Comparison of ENCODE assay signal across 9 cellular contexts in genomic region chr1:207645632-207646081, GRCh38. TPM values are rescaled to one million over a fixed set of nuclear protein-coding genes. Genes with fewer than 3 reads are reported as not detected.
A peak's percentile ranks its signal among the peaks of the same experiment; 100 is the strongest.
DNase-seq lines count a peak whose midpoint lies in the region; ATAC-seq lines count a peak whose summit lies in the region.
"Had no signal": no experiment of that assay in that cellular context is flagged by ENCODE, and none has a peak within 500 bp of the region (broad histone marks: within the 10 kb centered on the region; RNA-seq: fewer than 3 reads in every experiment).

No MANE protein-coding gene starts in this region.

- intact Hi-C loops in activated CD4-positive, alpha-beta T cell treated with anti-CD3 and anti-CD28 coated beads, Interleukin-2, amount 10 ng/mL, durations not matched to agents 24 days and 14 days (cut with micrococcal nuclease): loop anchor here (5.0 kb wide), 1 partner anchor 152 kb away; no protein-coding TSS in a partner anchor
- intact Hi-C loops in head of caudate nucleus (cut with DNase I): no loop called here

- no peaks in the 10 kb centered on the region for H3K9me3 Mint-ChIP-seq in activated CD4-positive, alpha-beta T cell treated with anti-CD3 and anti-CD28 coated beads, Interleukin-2, amount 10 ng/mL, durations not matched to agents 24 days and 14 days
- no peaks in the 10 kb centered on the region for H3K9me3 Mint-ChIP-seq in activated naive CD8-positive, alpha-beta T cell treated with anti-CD3 and anti-CD28 coated beads, Interleukin-2, amount 10 ng/mL, durations not matched to agents 7 days and 5 days
- H3K9me3 Mint-ChIP-seq in immature natural killer cell: no peaks in the 10 kb centered on the region
- no peaks in the 10 kb centered on the region for H3K9me3 Mint-ChIP-seq in stimulated activated naive CD8-positive, alpha-beta T cell treated with anti-CD3 and anti-CD28 coated beads, Interleukin-15, amount 100 ng/mL, for 72 hours

- peak overlapping the region; percentile 69 for H3K4me3 Mint-ChIP-seq in activated CD4-positive, alpha-beta T cell treated with anti-CD3 and anti-CD28 coated beads, Interleukin-2, amount 10 ng/mL, durations not matched to agents 24 days and 14 days
- H3K4me3 Mint-ChIP-seq in activated naive CD8-positive, alpha-beta T cell treated with anti-CD3 and anti-CD28 coated beads, Interleukin-2, amount 10 ng/mL, durations not matched to agents 7 days and 5 days: peak overlapping the region; percentile 74
- peak overlapping the region; percentile 56 to 88 (median 75) for H3K4me3 Mint-ChIP-seq in immature natural killer cell
- H3K4me3 Mint-ChIP-seq in stimulated activated naive CD8-positive, alpha-beta T cell treated with anti-CD3 and anti-CD28 coated beads, Interleukin-15, amount 100 ng/mL, for 72 hours: peak overlapping the region; percentile 27 to 85

- ATAC-seq in activated naive CD8-positive, alpha-beta T cell treated with anti-CD3 and anti-CD28 coated beads, Interleukin-2, amount 10 ng/mL, durations not matched to agents 7 days and 5 days (ENCODE audit: low read depth): no peak
- peak; percentile 19 for ATAC-seq in stimulated activated naive CD8-positive, alpha-beta T cell treated with anti-CD3 and anti-CD28 coated beads, Interleukin-15, amount 100 ng/mL, for 72 hours

- no peak for DNase-seq in activated CD4-positive, alpha-beta T cell treated with anti-CD3 and anti-CD28 coated beads, Interleukin-2, amount 10 ng/mL, durations not matched to agents 24 days and 14 days
- DNase-seq in activated CD4-positive, alpha-beta T cell treated with anti-CD3 and anti-CD28 coated beads, Interleukin-2, amount 50 U/mL, for 48 hours: no peak
- no peak for DNase-seq in activated naive CD8-positive, alpha-beta T cell treated with anti-CD3 and anti-CD28 coated beads, Interleukin-2, amount 10 ng/mL, durations not matched to agents 7 days and 5 days
- DNase-seq in immature natural killer cell (no peak), head of caudate nucleus (no peak), NCI-H2081 treated with DMSO at 0.1 percent for 48 hours (lab: John Stamatoyannopoulos, UW) (no peak), HT-29 (ENCODE audit: low spot score) (no peak)
- DNase-seq in stimulated activated naive CD8-positive, alpha-beta T cell treated with anti-CD3 and anti-CD28 coated beads, Interleukin-15, amount 100 ng/mL, for 72 hours: no peak

- no peaks in the 10 kb centered on the region for H3K36me3 Mint-ChIP-seq in activated CD4-positive, alpha-beta T cell treated with anti-CD3 and anti-CD28 coated beads, Interleukin-2, amount 10 ng/mL, durations not matched to agents 24 days and 14 days (ENCODE audit: low read depth)
- H3K36me3 Mint-ChIP-seq in activated naive CD8-positive, alpha-beta T cell treated with anti-CD3 and anti-CD28 coated beads, Interleukin-2, amount 10 ng/mL, durations not matched to agents 7 days and 5 days: no peaks in the 10 kb centered on the region
- H3K36me3 Mint-ChIP-seq in immature natural killer cell: no peaks in the 10 kb centered on the region

- H3K4me1 Mint-ChIP-seq in activated CD4-positive, alpha-beta T cell treated with anti-CD3 and anti-CD28 coated beads, Interleukin-2, amount 10 ng/mL, durations not matched to agents 24 days and 14 days: peaks cover 5% of the 10 kb centered on the region
- H3K4me1 Mint-ChIP-seq in activated naive CD8-positive, alpha-beta T cell treated with anti-CD3 and anti-CD28 coated beads, Interleukin-2, amount 10 ng/mL, durations not matched to agents 7 days and 5 days: peaks cover 5% of the 10 kb centered on the region
- peaks cover 9 to 15% of the 10 kb centered on the region in 2 donors for H3K4me1 Mint-ChIP-seq in immature natural killer cell
- peaks cover 25% of the 10 kb centered on the region for H3K4me1 Mint-ChIP-seq in stimulated activated naive CD8-positive, alpha-beta T cell treated with anti-CD3 and anti-CD28 coated beads, Interleukin-15, amount 100 ng/mL, for 72 hours

- POLR2A ChIA-PET in activated naive CD8-positive, alpha-beta T cell treated with anti-CD3 and anti-CD28 coated beads, Interleukin-2, amount 10 ng/mL, durations not matched to agents 7 days and 5 days (lab: Charles Lee): no interaction called here

- H3K27ac Mint-ChIP-seq in activated CD4-positive, alpha-beta T cell treated with anti-CD3 and anti-CD28 coated beads, Interleukin-2, amount 10 ng/mL, durations not matched to agents 24 days and 14 days: no peak overlapping the region
- H3K27ac Mint-ChIP-seq in activated naive CD8-positive, alpha-beta T cell treated with anti-CD3 and anti-CD28 coated beads, Interleukin-2, amount 10 ng/mL, durations not matched to agents 7 days and 5 days: no peak overlapping the region
- no peak overlapping the region for H3K27ac Mint-ChIP-seq in immature natural killer cell
- H3K27ac Mint-ChIP-seq in stimulated activated naive CD8-positive, alpha-beta T cell treated with anti-CD3 and anti-CD28 coated beads, Interleukin-15, amount 100 ng/mL, for 72 hours: peak overlapping the region in 1 of 2 donors; percentile 88

- H3K27me3 Mint-ChIP-seq in activated CD4-positive, alpha-beta T cell treated with anti-CD3 and anti-CD28 coated beads, Interleukin-2, amount 10 ng/mL, durations not matched to agents 24 days and 14 days: peaks cover 54% of the 10 kb centered on the region
- peaks cover 54% of the 10 kb centered on the region for H3K27me3 Mint-ChIP-seq in activated naive CD8-positive, alpha-beta T cell treated with anti-CD3 and anti-CD28 coated beads, Interleukin-2, amount 10 ng/mL, durations not matched to agents 7 days and 5 days
- H3K27me3 Mint-ChIP-seq in immature natural killer cell (ENCODE audit: low read depth in 3 of 3): peaks cover 5 to 19% (median 13%) of the 10 kb centered on the region in 3 donors
- H3K27me3 Mint-ChIP-seq in stimulated activated naive CD8-positive, alpha-beta T cell treated with anti-CD3 and anti-CD28 coated beads, Interleukin-15, amount 100 ng/mL, for 72 hours: peaks cover 26% of the 10 kb centered on the region

RNA-seq across cellular contexts. Expression of gene CR1L, which starts 0.7 kb away (rescaled TPM):
- total RNA-seq in activated CD4-positive, alpha-beta T cell treated with anti-CD3 and anti-CD28 coated beads, Interleukin-2, amount 10 ng/mL, durations not matched to agents 24 days and 14 days: not detected in 2 replicates
- 1 to 10 TPM in 1 of 2 experiments, not detected in 1; 1.1 TPM for total RNA-seq in activated naive CD8-positive, alpha-beta T cell treated with anti-CD3 and anti-CD28 coated beads, Interleukin-2, amount 10 ng/mL, durations not matched to agents 7 days and 5 days
- under 1 TPM in 1 of 3 donors, not detected in 2; 0.60 TPM for polyA plus RNA-seq in immature natural killer cell
- not detected in 2 replicates for total RNA-seq in HT-29 (2014; rRNA removed; shearing (Covaris generic))
- polyA plus RNA-seq: neural cell had no signal
